ENCODE assay signal across 15 cellular contexts in genomic region chr5:149410071-149410470, GRCh38. TPM values are rescaled to one million over a fixed set of nuclear protein-coding genes. Genes with fewer than 3 reads are reported as not detected.
A peak's percentile ranks its signal among the peaks of the same experiment; 100 is the strongest.
DNase-seq lines count a peak whose midpoint lies in the region; ATAC-seq and TF ChIP-seq lines count a peak whose summit lies in the region.
"Had no signal": no experiment of that assay in that cellular context is flagged by ENCODE, and none has a peak within 500 bp of the region (broad histone marks: within the 10 kb centered on the region; RNA-seq: fewer than 3 reads in every experiment).

No MANE protein-coding gene starts in this region.

- TF ChIP-seq POLR2A in tibial nerve (IDR thresholded peaks at IDR 0.05), result no peak

- H3K9ac ChIP-seq in adipocyte (ENCODE audit: low read length), result peak overlapping the region; percentile 97
- peak overlapping the region; percentile 53 for H3K9ac ChIP-seq in fibroblast of lung (ENCODE audit: insufficient read depth, low read length)
- H3K9ac ChIP-seq: KMS-11 had no signal

- peaks cover 88% of the 10 kb centered on the region for H3K4me1 Mint-ChIP-seq in nephron progenitor cell

- H3K9me3 ChIP-seq in adipocyte (ENCODE audit: control insufficient read depth, low read length) (no peaks in the 10 kb centered on the region), fibroblast of lung (ENCODE audit: control insufficient read depth, insufficient read depth, low read depth, low read length) (no peaks in the 10 kb centered on the region), tibial nerve (no peaks in the 10 kb centered on the region)
- H3K9me3 ChIP-seq: pancreas had no signal

- no peak for TF ChIP-seq EP300 in tibial nerve (IDR thresholded peaks at IDR 0.05)

- H3K4me2 ChIP-seq in fibroblast of lung (ENCODE audit: extremely low read depth, insufficient read depth, low read length), result peak overlapping the region; percentile 74
- H3K4me2 ChIP-seq: KMS-11 had no signal

- TF ChIP-seq CTCF in fibroblast of lung (conservative IDR thresholded peaks at IDR 0.05 in 1 of 2, IDR thresholded peaks at IDR 0.05 in 1 of 2; ENCODE audit: low read depth in 1 of 2, low read length in 2 of 2) (no peak), nephron progenitor cell (IDR thresholded peaks at IDR 0.05) (no peak), tibial nerve (IDR thresholded peaks at IDR 0.05) (no peak)

- H3K79me2 ChIP-seq in fibroblast of lung (ENCODE audit: control insufficient read depth, insufficient read depth, low read length), result peaks cover 83% of the 10 kb centered on the region

- H3K4me3 ChIP-seq in adipocyte (ENCODE audit: low read length) (peak overlapping the region; percentile 84), fibroblast of lung (replicated peaks in 1 of 4; ENCODE audit: control extremely low read depth in 1 of 4, insufficient read depth in 1 of 4, low read depth in 3 of 4, low read length in 4 of 4) (peak overlapping the region; percentile 26 to 95 (median 87)), tibial nerve (peak overlapping the region; percentile 30 to 57 (median 42))

- H4K20me1 ChIP-seq in fibroblast of lung (ENCODE audit: control insufficient read depth, extremely low read depth, insufficient read depth, low read length), result no peaks in the 10 kb centered on the region

- H3K9me3 Mint-ChIP-seq in nephron progenitor cell, result no peaks in the 10 kb centered on the region
- H3K9me3 Mint-ChIP-seq: CD4-positive, alpha-beta T cell; T-helper 2 cell treated with Interferon-gamma antibody and Interleukin-4, amounts not matched to agents 5 μg/mL and 100 μg/mL, for 36 hours had no signal

- H2AFZ ChIP-seq in fibroblast of lung (ENCODE audit: low read length), result no peak overlapping the region

- no peak for ATAC-seq in GM21619 (IDR thresholded peaks at IDR 0.05; ENCODE audit: unreplicated experiment)

- peak overlapping the region; percentile 96 for H3K27ac Mint-ChIP-seq in nephron progenitor cell
- H3K27ac Mint-ChIP-seq: CD4-positive, alpha-beta T cell; T-helper 2 cell treated with Interferon-gamma antibody and Interleukin-4, amounts not matched to agents 5 μg/mL and 100 μg/mL, for 36 hours had no signal

- no peak for DNase-seq in adipocyte (ENCODE audit: low read depth)
- DNase-seq in fibroblast of lung (ENCODE audit: low read depth in 2 of 2), result no peak
- DNase-seq in nephron progenitor cell, result no peak
- no peak for DNase-seq in tibial nerve (ENCODE audit: low spot score in 2 of 2)
- no peak for DNase-seq in NCI-H2227 (lab: John Stamatoyannopoulos, UW; ENCODE audit: unreplicated experiment)
- no peak for DNase-seq in activated CD4-positive, alpha-beta T cell treated with anti-CD3 and anti-CD28 coated beads, Interleukin-2, amount 50 U/mL, for 4 hours
- DNase-seq: activated CD4-positive, alpha-beta T cell treated with anti-CD3 and anti-CD28 coated beads for 48 hours; anterior cingulate cortex; CD4-positive, alpha-beta T cell; NCI-H1694; NCI-H526; pancreas had no signal

- no peaks in the 10 kb centered on the region for H3K36me3 Mint-ChIP-seq in nephron progenitor cell (ENCODE audit: low read depth)

- H3K27me3 ChIP-seq in adipocyte (replicated peaks; ENCODE audit: control insufficient read depth, insufficient read depth, low read length) (no peaks in the 10 kb centered on the region), fibroblast of lung (ENCODE audit: control insufficient read depth, insufficient read depth, low read length) (no peaks in the 10 kb centered on the region), tibial nerve (no peaks in the 10 kb centered on the region)
- H3K27me3 ChIP-seq: pancreas had no signal

- 81 to 86% methylated on average over 7 of the region's 7 CpGs for WGBS in tibial nerve, 2 donors

- H3K36me3 ChIP-seq in adipocyte (ENCODE audit: control insufficient read depth, insufficient read depth, low read length, severe bottlenecking) (peaks cover 14% of the 10 kb centered on the region), fibroblast of lung (ENCODE audit: control insufficient read depth, insufficient read depth, low read length) (peaks cover 6% of the 10 kb centered on the region), tibial nerve (no peaks in the 10 kb centered on the region)
- H3K36me3 ChIP-seq: pancreas had no signal

- H3K4me3 Mint-ChIP-seq in nephron progenitor cell, result peak overlapping the region; percentile 54
- H3K4me3 Mint-ChIP-seq: CD4-positive, alpha-beta T cell; T-helper 2 cell treated with Interferon-gamma antibody and Interleukin-4, amounts not matched to agents 5 μg/mL and 100 μg/mL, for 36 hours had no signal

- H3K4me1 ChIP-seq in adipocyte (ENCODE audit: control insufficient read depth, insufficient read depth, low read length) (peaks cover 85% of the 10 kb centered on the region), fibroblast of lung (ENCODE audit: control insufficient read depth, extremely low read depth, insufficient read depth, low read length) (peaks cover 46% of the 10 kb centered on the region), tibial nerve (peaks cover 0 to 28% (median 0%) of the 10 kb centered on the region in 4 donors)
- H3K4me1 ChIP-seq: pancreas had no signal

- H3K27me3 Mint-ChIP-seq in nephron progenitor cell (ENCODE audit: low read depth, poor library complexity), result no peaks in the 10 kb centered on the region
- H3K27me3 Mint-ChIP-seq: CD4-positive, alpha-beta T cell had no signal

- H3K27ac ChIP-seq in fibroblast of lung (ENCODE audit: insufficient read depth, low read length) (peak overlapping the region; percentile 90), tibial nerve (peak overlapping the region in 2 of 4 donors; percentile 89 to 90)
- H3K27ac ChIP-seq: KMS-11, pancreas had no signal

RNA-seq across cellular contexts. Expression of gene IL17B, which starts 31.0 kb away (rescaled TPM):
- total RNA-seq in fibroblast of lung (not detected in 2 replicates), tibial nerve (100 to 1,000 TPM in 1 of 4 donors, 10 to 100 TPM in 3; 22.8 to 109 (median 80.7) TPM)
- 0.34 TPM in 1 of 2 replicates, not detected in the other for polyA plus RNA-seq in fibroblast of lung
- polyA plus RNA-seq in fibroblast of lung (2012), result not detected in 2 replicates
- polyA minus RNA-seq in fibroblast of lung (ENCODE audit: low replicate concordance), result not detected in 2 replicates
- total RNA-seq: CD4-positive, alpha-beta T cell; pancreas had no signal
- polyA plus RNA-seq: pancreas had no signal

RNA-seq across cellular contexts. Expression of gene PCYOX1L, which starts 52.2 kb away (rescaled TPM):
- total RNA-seq in fibroblast of lung (4.9 and 7.6 TPM in 2 replicates), tibial nerve (1 to 10 TPM; 5.0 to 8.2 (median 6.7) TPM)
- polyA plus RNA-seq in fibroblast of lung, result 9.1 and 11.3 TPM in 2 replicates
- polyA plus RNA-seq in fibroblast of lung (2012), result 7.1 and 9.4 TPM in 2 replicates
- polyA minus RNA-seq in fibroblast of lung (ENCODE audit: low replicate concordance), result 12.6 and 15.1 TPM in 2 replicates

Comparison
In these comparisons a context has a peak if more than half of its experiments do, and no peak if none do; other contexts are left out.
1. RNA of gene IL17B, which starts 31.0 kb away (total RNA-seq): 22.8 to 109 TPM in tibial nerve; not detected in fibroblast of lung; every median in the first group is over 10 times any median in the second.
2. Peak in every context shown above with its lines, with median percentiles within 50 percentile points of each other: H3K4me3 ChIP-seq.